8 cellular contexts compared by ENCODE assay signal in genomic region chr5:135191084-135191826, GRCh38.
DNase-seq lines count a peak whose midpoint lies in the region; ATAC-seq and TF ChIP-seq lines count a peak whose summit lies in the region.

No MANE protein-coding gene starts in this region.

- CTCF ChIA-PET in CD8-positive, alpha-beta T cell (lab: Charles Lee) = interaction anchor here (0.6 to 1.9 kb wide), 14 partner anchors 11 to 148 kb away, joined by 3 to 10 read pairs (median 5); no protein-coding TSS in a partner anchor

- H3K27me3 ChIP-seq in CD8-positive, alpha-beta T cell (ENCODE audit: insufficient read depth, low read length) = peaks cover 5% of the 10 kb centered on the region
- H3K27me3 ChIP-seq in Peyer's patch (no peaks in the 10 kb centered on the region), neuron (ENCODE audit: insufficient read depth, low read length) (peaks cover 64% of the 10 kb centered on the region), stomach smooth muscle (ENCODE audit: control insufficient read depth in 1 of 2, insufficient read depth in 2 of 2, low read length in 2 of 2) (peaks cover 0 to 3% of the 10 kb centered on the region in 2 donors)

- peak; percentile 68 for TF ChIP-seq CTCF in CD8-positive, alpha-beta T cell (IDR thresholded peaks at IDR 0.05)
- TF ChIP-seq CTCF in Peyer's patch (IDR thresholded peaks at IDR 0.05) (peak; percentile 59 to 92 (median 90)), fibroblast of the aortic adventitia (IDR thresholded peaks at IDR 0.05; ENCODE audit: insufficient read depth, low read length) (peak; percentile 93)

- H3K9me3 Mint-ChIP-seq in CD8-positive, alpha-beta T cell = no peaks in the 10 kb centered on the region

- peak overlapping the region; percentile 75 for H2AFZ ChIP-seq in neuron (ENCODE audit: low read depth, low read length)

- no peaks in the 10 kb centered on the region for H3K36me3 Mint-ChIP-seq in CD8-positive, alpha-beta T cell

- ATAC-seq in CD8-positive, alpha-beta T cell = peak; percentile 94
- peak; percentile 71 for ATAC-seq in GM19452 (IDR thresholded peaks at IDR 0.05; ENCODE audit: unreplicated experiment)

- H3K4me3 Mint-ChIP-seq in CD8-positive, alpha-beta T cell = peak overlapping the region; percentile 82

- peak; percentile 37 to 81 (median 60) for DNase-seq in CD8-positive, alpha-beta T cell
- DNase-seq in HUDEP-2 (lab: John Stamatoyannopoulos, UW; ENCODE audit: unreplicated experiment in 76 of 76) (peak in 66 of 76 experiments; percentile 22 to 86 (median 62)), Peyer's patch (peak; percentile 60 to 85 (median 83)), fibroblast of the aortic adventitia (ENCODE audit: low read depth) (peak; percentile 57)
- peak; percentile 37 to 40 for DNase-seq in activated T-helper 1 cell treated with anti-CD3 and anti-CD28 coated beads, Interleukin-2, amount 50 U/mL, for 16 hours (ENCODE audit: low read depth in 1 of 2, low spot score in 1 of 2)

- H3K9me3 ChIP-seq in CD8-positive, alpha-beta T cell (ENCODE audit: low read length) = no peaks in the 10 kb centered on the region
- H3K9me3 ChIP-seq in Peyer's patch (no peaks in the 10 kb centered on the region), neuron (ENCODE audit: low read length) (no peaks in the 10 kb centered on the region), stomach smooth muscle (ENCODE audit: control insufficient read depth in 2 of 2, low read length in 2 of 2) (no peaks in the 10 kb centered on the region)

- no peak overlapping the region for H3K27ac ChIP-seq in CD8-positive, alpha-beta T cell (ENCODE audit: low read depth, low read length)
- H3K27ac ChIP-seq in Peyer's patch = no peak overlapping the region
- no peak overlapping the region for H3K27ac ChIP-seq in stomach smooth muscle (ENCODE audit: low read length)

- H3K4me1 ChIP-seq in CD8-positive, alpha-beta T cell (ENCODE audit: insufficient read depth, low read length) = no peaks in the 10 kb centered on the region
- H3K4me1 ChIP-seq in Peyer's patch (peaks cover 0 to 11% (median 7%) of the 10 kb centered on the region in 4 donors), neuron (ENCODE audit: insufficient read depth, low read length) (peaks cover 6% of the 10 kb centered on the region), stomach smooth muscle (ENCODE audit: control insufficient read depth, insufficient read depth, low read length) (peaks cover 10% of the 10 kb centered on the region)

- POLR2A ChIA-PET in CD8-positive, alpha-beta T cell (lab: Charles Lee) = no interaction called here

- TF ChIP-seq POLR2A in Peyer's patch (IDR thresholded peaks at IDR 0.05) = no peak

- H3K9ac ChIP-seq in stomach smooth muscle (ENCODE audit: low read length in 2 of 2) = peak overlapping the region in 1 of 2 donors; percentile 12

- H3K27ac Mint-ChIP-seq in CD8-positive, alpha-beta T cell = no peak overlapping the region

- peaks cover 19% of the 10 kb centered on the region for H3K27me3 Mint-ChIP-seq in CD8-positive, alpha-beta T cell (ENCODE audit: low read depth)

- no peaks in the 10 kb centered on the region for H3K4me1 Mint-ChIP-seq in CD8-positive, alpha-beta T cell (ENCODE audit: low read depth)

- intact Hi-C loops in CD8-positive, alpha-beta T cell (cut with DNase I, micrococcal nuclease) = loop anchor here (1.0 to 5.0 kb wide), 4 partner anchors 134 to 1009 kb away; no protein-coding TSS in a partner anchor

- H3K4me3 ChIP-seq in CD8-positive, alpha-beta T cell (ENCODE audit: low read depth, low read length) = peak overlapping the region; percentile 50
- H3K4me3 ChIP-seq in Peyer's patch = peak overlapping the region; percentile 31 to 56 (median 46)
- H3K4me3 ChIP-seq in fibroblast of the aortic adventitia (ENCODE audit: low read depth, low read length) = peak overlapping the region; percentile 53
- H3K4me3 ChIP-seq in neuron (ENCODE audit: low read length) = peak overlapping the region; percentile 38
- peak overlapping the region; percentile 51 to 71 for H3K4me3 ChIP-seq in stomach smooth muscle (ENCODE audit: low read length in 2 of 2)

- H3K36me3 ChIP-seq in CD8-positive, alpha-beta T cell (ENCODE audit: insufficient read depth, low read length) = no peaks in the 10 kb centered on the region
- H3K36me3 ChIP-seq in Peyer's patch (no peaks in the 10 kb centered on the region), neuron (ENCODE audit: insufficient read depth, low read length) (no peaks in the 10 kb centered on the region), stomach smooth muscle (ENCODE audit: control insufficient read depth in 2 of 2, insufficient read depth in 2 of 2, low read length in 2 of 2) (no peaks in the 10 kb centered on the region)
